ENCODE assay signal across 8 cellular contexts in genomic region chr13:49240017-49240416, GRCh38. TPM values are rescaled to one million over a fixed set of nuclear protein-coding genes. Genes with fewer than 3 reads are reported as not detected.
DNase-seq lines count a peak whose midpoint lies in the region; TF ChIP-seq lines count a peak whose summit lies in the region.
"Had no signal": no experiment of that assay in that cellular context is flagged by ENCODE, and none has a peak within 500 bp of the region (broad histone marks: within the 10 kb centered on the region; RNA-seq: fewer than 3 reads in every experiment).

No MANE protein-coding gene starts in this region.

- no peak overlapping the region for H4K91ac ChIP-seq in H9 (ENCODE audit: insufficient read length, low read depth, low read length)

- no peaks in the 10 kb centered on the region for H3K79me1 ChIP-seq in H9 (ENCODE audit: insufficient read depth, low read depth, low read length, poor library complexity, severe bottlenecking)

- no peak overlapping the region for H3T11ph ChIP-seq in H9 (ENCODE audit: low read length)

- no peak overlapping the region for H3K4me2 ChIP-seq in H9 (ENCODE audit: insufficient read depth, insufficient read length, low read length)

- no peak overlapping the region for H3K4me3 Mint-ChIP-seq in H9
- no peak overlapping the region for H3K4me3 Mint-ChIP-seq in T-helper 2 cell treated with Interferon-gamma antibody and Interleukin-4, amounts not matched to agents 5 μg/mL and 100 μg/mL, for 36 hours

- H2AFZ ChIP-seq in H9 (ENCODE audit: low read length) = no peak overlapping the region

- H4K5ac ChIP-seq in H9 (ENCODE audit: insufficient read length, low read depth, low read length) = no peak overlapping the region

- no peak overlapping the region for H3K56ac ChIP-seq in H9 (ENCODE audit: insufficient read length, low read depth, low read length)

- H3K27ac Mint-ChIP-seq in H9 = no peak overlapping the region
- no peak overlapping the region for H3K27ac Mint-ChIP-seq in T-helper 2 cell treated with Interferon-gamma antibody and Interleukin-4, amounts not matched to agents 5 μg/mL and 100 μg/mL, for 36 hours

- H3K27me3 ChIP-seq in H9 (ENCODE audit: insufficient read depth, low read length) (no peaks in the 10 kb centered on the region), spleen (replicated peaks in 1 of 7) (no peaks in the 10 kb centered on the region)

- H3K4me3 ChIP-seq in spleen = no peak overlapping the region

- H3K9ac ChIP-seq in H9 (ENCODE audit: extremely low read depth, insufficient read length, low read length) = no peak overlapping the region

- no peaks in the 10 kb centered on the region for H3K9me3 ChIP-seq in H9 (ENCODE audit: control insufficient read depth, low read depth, low read length)
- H3K9me3 ChIP-seq in spleen = peaks cover 0 to 9% (median 5%) of the 10 kb centered on the region in 8 donors

- H2BK15ac ChIP-seq in H9 (ENCODE audit: low read depth, low read length) = no peak overlapping the region

- H3K18ac ChIP-seq in H9 (ENCODE audit: insufficient read length, low read depth, low read length) = no peak overlapping the region

- no peaks in the 10 kb centered on the region for H3K36me3 Mint-ChIP-seq in H9 (ENCODE audit: insufficient read depth in 1 of 3, low read depth in 3 of 3)
- H3K36me3 Mint-ChIP-seq in T-helper 2 cell treated with Interferon-gamma antibody and Interleukin-4, amounts not matched to agents 5 μg/mL and 100 μg/mL, for 36 hours (ENCODE audit: low read depth) = no peaks in the 10 kb centered on the region

- no peaks in the 10 kb centered on the region for H4K20me1 ChIP-seq in H9 (ENCODE audit: control insufficient read depth, insufficient read depth, insufficient read length)

- DNase-seq in EH (ENCODE audit: low read depth) = peak; percentile 38
- no peak for DNase-seq in H9
- DNase-seq in T-helper 2 cell treated with Interferon-gamma antibody and Interleukin-4, amounts not matched to agents 5 μg/mL and 100 μg/mL, for 36 hours (ENCODE audit: low spot score) = peak; percentile 32
- DNase-seq in erythroblast (lab: John Stamatoyannopoulos, UW) = peak; percentile 32 to 44
- no peak for DNase-seq in spleen
- no peak for DNase-seq in Ammon's horn (ENCODE audit: low spot score)
- no peak for DNase-seq in putamen (ENCODE audit: low spot score)

- H3K4ac ChIP-seq in H9 (ENCODE audit: low read depth, low read length) = no peak overlapping the region

- H3K4me1 ChIP-seq in H9 (ENCODE audit: insufficient read depth, low read length) = no peaks in the 10 kb centered on the region
- H3K4me1 ChIP-seq in spleen = no peaks in the 10 kb centered on the region

- TF ChIP-seq CTCF in H9 (conservative IDR thresholded peaks at IDR 0.05) = peak; percentile 69
- peak in 7 of 11 experiments; percentile 10 to 54 (median 39) for TF ChIP-seq CTCF in spleen (IDR thresholded peaks at IDR 0.05 in 8 of 11, conservative IDR thresholded peaks at IDR 0.05 in 3 of 11)

- no peak overlapping the region for H3K23ac ChIP-seq in H9 (ENCODE audit: insufficient read length, low read depth, low read length)

- no peaks in the 10 kb centered on the region for H3K36me3 ChIP-seq in spleen

- WGBS in H9 (ENCODE audit: extremely low coverage, insufficient read length, low lambda C conversion rate) = no CpG with 5 or more reads among the region's 4 CpGs
- WGBS in spleen, 5 donors = 33 to 45% (median 41%) methylated on average over 4 of the region's 4 CpGs

- no peaks in the 10 kb centered on the region for H3K4me1 Mint-ChIP-seq in H9
- H3K4me1 Mint-ChIP-seq in T-helper 2 cell treated with Interferon-gamma antibody and Interleukin-4, amounts not matched to agents 5 μg/mL and 100 μg/mL, for 36 hours (ENCODE audit: low read depth) = peaks cover 4% of the 10 kb centered on the region

- H3K14ac ChIP-seq in H9 (ENCODE audit: insufficient read depth, low read length) = no peak overlapping the region

- H3K27me3 Mint-ChIP-seq in H9 (ENCODE audit: low read depth) = no peaks in the 10 kb centered on the region
- H3K27me3 Mint-ChIP-seq in T-helper 2 cell treated with Interferon-gamma antibody and Interleukin-4, amounts not matched to agents 5 μg/mL and 100 μg/mL, for 36 hours (ENCODE audit: low read depth) = peaks cover 22% of the 10 kb centered on the region

- H2BK12ac ChIP-seq in H9 (ENCODE audit: insufficient read length, low read depth, low read length) = no peak overlapping the region

- no peaks in the 10 kb centered on the region for H3K9me3 Mint-ChIP-seq in H9
- no peaks in the 10 kb centered on the region for H3K9me3 Mint-ChIP-seq in T-helper 2 cell treated with Interferon-gamma antibody and Interleukin-4, amounts not matched to agents 5 μg/mL and 100 μg/mL, for 36 hours

- TF ChIP-seq POLR2A in erythroblast (IDR thresholded peaks at IDR 0.05; ENCODE audit: low read length) = no peak
- TF ChIP-seq POLR2A in spleen (IDR thresholded peaks at IDR 0.05) = no peak

- H3K23me2 ChIP-seq in H9 (ENCODE audit: insufficient read length, low read depth, low read length, poor library complexity, severe bottlenecking) = no peaks in the 10 kb centered on the region

- H2BK20ac ChIP-seq in H9 (ENCODE audit: low read depth, low read length, poor library complexity, severe bottlenecking) = no peak overlapping the region

- intact Hi-C loops in spleen (cut with DNase I; ENCODE audit: low total_unique reads) = no loop called here

- H2AK5ac ChIP-seq in H9 (ENCODE audit: insufficient read length, low read length) = no peak overlapping the region

- no peak overlapping the region for H3K27ac ChIP-seq in H9 (ENCODE audit: insufficient read length, low read depth, low read length)
- no peak overlapping the region for H3K27ac ChIP-seq in spleen

- H2BK120ac ChIP-seq in H9 (ENCODE audit: low read depth, low read length, poor library complexity, severe bottlenecking) = no peak overlapping the region

- no peaks in the 10 kb centered on the region for H3K79me2 ChIP-seq in H9 (ENCODE audit: insufficient read depth, low read length)

- H2BK5ac ChIP-seq in H9 (ENCODE audit: insufficient read length, low read length) = no peak overlapping the region

- H4K8ac ChIP-seq in H9 (replicated peaks; ENCODE audit: insufficient read length, low read depth, low read length) = no peak overlapping the region

RNA-seq across cellular contexts. Expression of gene CDADC1, which starts 7.7 kb away (rescaled TPM):
- 3.9 and 4.9 TPM in 2 replicates for total RNA-seq in H9 (2021)
- 10 to 100 TPM in 6 of 7 donors, 1 to 10 TPM in 1; 8.8 to 15.5 (median 11.1) TPM for total RNA-seq in spleen
- polyA plus RNA-seq in spleen = 1 to 10 TPM; 3.3 to 6.2 (median 4.4) TPM

RNA-seq across cellular contexts. Expression of gene MLNR, which starts 19.9 kb away (rescaled TPM):
- total RNA-seq in H9 (2021) = not detected in 2 replicates
- under 1 TPM in 2 of 7 donors, not detected in 5; 0.37 to 0.40 TPM for total RNA-seq in spleen
- not detected for polyA plus RNA-seq in spleen
- total RNA-seq: skeletal muscle tissue had no signal

Comparison
In these comparisons a context has a peak if more than half of its experiments do, and no peak if none do; other contexts are left out.
1. DNase-seq: peak in EH (single experiment), T-helper 2 cell treated with Interferon-gamma antibody and Interleukin-4, amounts not matched to agents 5 μg/mL and 100 μg/mL, for 36 hours (single experiment) and erythroblast (2 of 2); none in H9 (single experiment), spleen (single experiment), Ammon's horn (single experiment) and putamen (single experiment).